Comparison of ENCODE assay signal across 12 cellular contexts in genomic region chr13:46622013-46622917, GRCh38.
A peak's percentile ranks its signal among the peaks of the same experiment; 100 is the strongest.
DNase-seq lines count a peak whose midpoint lies in the region; ATAC-seq, FAIRE-seq and TF ChIP-seq lines count a peak whose summit lies in the region.
"Had no signal": no experiment of that assay in that cellular context is flagged by ENCODE, and none has a peak within 500 bp of the region (broad histone marks: within the 10 kb centered on the region; RNA-seq: fewer than 3 reads in every experiment).

No MANE protein-coding gene starts in this region.

- H2BK120ac ChIP-seq in trophoblast cell (ENCODE audit: insufficient read depth, low read length, poor library complexity) = no peak overlapping the region

- H2AFZ ChIP-seq in trophoblast cell (ENCODE audit: insufficient read depth, low read length, poor library complexity) = no peak overlapping the region

- no peak for TF ChIP-seq POLR2A in GM12892 (IDR thresholded peaks at IDR 0.05; ENCODE audit: low read depth, low read length)
- TF ChIP-seq POLR2A in esophagus muscularis mucosa (IDR thresholded peaks at IDR 0.05; ENCODE audit: low read depth) = no peak
- TF ChIP-seq POLR2A in adrenal gland (IDR thresholded peaks at IDR 0.05) = no peak
- TF ChIP-seq POLR2A in upper lobe of left lung (IDR thresholded peaks at IDR 0.05) = no peak

- H3K4me1 ChIP-seq in esophagus muscularis mucosa (peaks cover 57 to 87% (median 79%) of the 10 kb centered on the region in 4 donors), trophoblast cell (ENCODE audit: control insufficient read depth in 1 of 2, insufficient read depth in 2 of 2, low read length in 2 of 2) (peaks cover 14% of the 10 kb centered on the region in 2 experiments), adrenal gland (replicated peaks in 1 of 2) (peaks cover 0 to 17% of the 10 kb centered on the region in 2 donors), upper lobe of left lung (peaks cover 28 to 47% (median 36%) of the 10 kb centered on the region in 4 donors)

- H3K9me3 ChIP-seq in esophagus muscularis mucosa (no peaks in the 10 kb centered on the region), trophoblast cell (ENCODE audit: insufficient read depth, low read depth, low read length) (no peaks in the 10 kb centered on the region), adrenal gland (replicated peaks in 1 of 3) (no peaks in the 10 kb centered on the region), upper lobe of left lung (no peaks in the 10 kb centered on the region)

- TF ChIP-seq CTCF in esophagus muscularis mucosa (IDR thresholded peaks at IDR 0.05) = no peak
- TF ChIP-seq CTCF in adrenal gland (IDR thresholded peaks at IDR 0.05) = no peak
- TF ChIP-seq CTCF in upper lobe of left lung (IDR thresholded peaks at IDR 0.05) = no peak

- no peak for TF ChIP-seq EP300 in esophagus muscularis mucosa (IDR thresholded peaks at IDR 0.05)
- TF ChIP-seq EP300 in upper lobe of left lung (IDR thresholded peaks at IDR 0.05) = no peak

- no peak overlapping the region for H2AK5ac ChIP-seq in trophoblast cell (ENCODE audit: low read length)

- H3K23ac ChIP-seq in trophoblast cell (ENCODE audit: low read length) = no peak overlapping the region

- DNase-seq in GM12892 (ENCODE audit: insufficient read length) (no peak), NCI-H2081 treated with DMSO at 0.1 percent for 48 hours (lab: John Stamatoyannopoulos, UW) (peak; percentile 45), esophagus muscularis mucosa (ENCODE audit: extremely low spot score) (no peak), trophoblast cell (no peak), adrenal gland (no peak), upper lobe of left lung (no peak), dedifferentiated amniotic fluid mesenchymal stem cell (ENCODE audit: extremely low spot score) (no peak)
- DNase-seq in activated CD4-positive, alpha-beta T cell treated with anti-CD3 and anti-CD28 coated beads for 4 hours = no peak
- DNase-seq: activated CD4-positive, alpha-beta T cell treated with anti-CD3 and anti-CD28 coated beads for 36 hours; CD4-positive, alpha-beta T cell; effector memory CD4-positive, alpha-beta T cell; MM.1S had no signal

- H4K12ac ChIP-seq in trophoblast cell (ENCODE audit: low read depth, low read length) = no peak overlapping the region

- H3K18ac ChIP-seq in trophoblast cell (ENCODE audit: low read length) = no peak overlapping the region

- H3K79me1 ChIP-seq in trophoblast cell (ENCODE audit: low read length) = no peaks in the 10 kb centered on the region

- no peaks in the 10 kb centered on the region for H3K27me3 ChIP-seq in esophagus muscularis mucosa
- no peaks in the 10 kb centered on the region for H3K27me3 ChIP-seq in trophoblast cell (ENCODE audit: insufficient read depth, low read length)
- no peaks in the 10 kb centered on the region for H3K27me3 ChIP-seq in adrenal gland
- H3K27me3 ChIP-seq in upper lobe of left lung = no peaks in the 10 kb centered on the region

- peak overlapping the region in 1 of 4 donors; percentile 11 for H3K4me3 ChIP-seq in esophagus muscularis mucosa
- no peak overlapping the region for H3K4me3 ChIP-seq in trophoblast cell (ENCODE audit: low read depth, low read length)
- H3K4me3 ChIP-seq in adrenal gland = no peak overlapping the region
- H3K4me3 ChIP-seq in upper lobe of left lung = no peak overlapping the region

- H3K14ac ChIP-seq in trophoblast cell (ENCODE audit: low read length) = no peak overlapping the region

- no peak overlapping the region for H4K91ac ChIP-seq in trophoblast cell (ENCODE audit: low read depth, low read length)

- H3K9ac ChIP-seq in trophoblast cell (ENCODE audit: low read length) = no peak overlapping the region

- H2BK12ac ChIP-seq in trophoblast cell (ENCODE audit: low read length) = no peak overlapping the region

- no peak overlapping the region for H4K8ac ChIP-seq in trophoblast cell (ENCODE audit: low read depth, low read length)

- no peak for ATAC-seq in upper lobe of left lung (ENCODE audit: low FRiP score in 2 of 2)
- ATAC-seq: activated CD4-positive, alpha-beta T cell treated with anti-CD3 and anti-CD28 coated beads for 36 hours had no signal

- H3K36me3 ChIP-seq in esophagus muscularis mucosa = no peaks in the 10 kb centered on the region
- no peaks in the 10 kb centered on the region for H3K36me3 ChIP-seq in trophoblast cell (ENCODE audit: control insufficient read depth in 1 of 2, insufficient read depth in 2 of 2, low read length in 2 of 2)
- no peaks in the 10 kb centered on the region for H3K36me3 ChIP-seq in adrenal gland (replicated peaks in 1 of 2)
- H3K36me3 ChIP-seq in upper lobe of left lung = no peaks in the 10 kb centered on the region

- FAIRE-seq in GM12892 (lab: Jason Lieb, UNC) = peak; percentile 78

- peak overlapping the region; percentile 99 for H3K4ac ChIP-seq in trophoblast cell (ENCODE audit: low read depth, low read length)

- peaks cover 15% of the 10 kb centered on the region for H3K79me2 ChIP-seq in trophoblast cell (ENCODE audit: control insufficient read depth, insufficient read depth, low read length, poor library complexity)

- intact Hi-C loops in esophagus muscularis mucosa (cut with DNase I) = loop anchor here (5.0 kb wide), 1 partner anchor 70 kb away; the partner anchor contains the start of gene LRCH1
- intact Hi-C loops in adrenal gland (cut with DNase I) = no loop called here

- WGBS in esophagus muscularis mucosa = 42% methylated on average over 3 of the region's 3 CpGs
- WGBS in trophoblast cell (ENCODE audit: extremely low coverage, insufficient coverage, insufficient read length) = no CpG with 5 or more reads among the region's 3 CpGs
- WGBS in adrenal gland, 4 donors = 61 to 68% (median 66%) methylated on average over 3 of the region's 3 CpGs
- WGBS in upper lobe of left lung, 2 donors = 52 to 53% methylated on average over 3 of the region's 3 CpGs

- H3K27ac ChIP-seq in esophagus muscularis mucosa (replicated peaks in 1 of 4) = peak overlapping the region; percentile 48 to 74 (median 67)
- H3K27ac ChIP-seq in trophoblast cell (ENCODE audit: low read depth, low read length) = no peak overlapping the region
- H3K27ac ChIP-seq in adrenal gland = no peak overlapping the region
- H3K27ac ChIP-seq in upper lobe of left lung = no peak overlapping the region

- H3K4me2 ChIP-seq in trophoblast cell (ENCODE audit: low read length) = no peak overlapping the region

- no peak overlapping the region for H2BK5ac ChIP-seq in trophoblast cell (ENCODE audit: low read depth, low read length, poor library complexity)

Comparison
In these comparisons a context has a peak if more than half of its experiments do, and no peak if none do; other contexts are left out.
1. H3K27ac ChIP-seq: peak in esophagus muscularis mucosa (4 of 4); none in trophoblast cell (single experiment), adrenal gland (0 of 5) and upper lobe of left lung (0 of 4).